8 cellular contexts compared by ENCODE assay signal in genomic region chr11:72641900-72642814, GRCh38. TPM values are rescaled to one million over a fixed set of nuclear protein-coding genes. Genes with fewer than 3 reads are reported as not detected.
DNase-seq lines count a peak whose midpoint lies in the region; ATAC-seq and TF ChIP-seq lines count a peak whose summit lies in the region.

No MANE protein-coding gene starts in this region.

- no peak for TF ChIP-seq CTCF in AG10803 (conservative IDR thresholded peaks at IDR 0.05; ENCODE audit: low read length)
- no peak for TF ChIP-seq CTCF in esophagus muscularis mucosa (IDR thresholded peaks at IDR 0.05)

- H3K9me3 ChIP-seq in esophagus muscularis mucosa: no peaks in the 10 kb centered on the region

- ATAC-seq in natural killer cell treated with Interleukin-12 subunit alpha and Interleukin-12 subunit beta and Interleukin-15 and Interleukin-18, amount 100 ng/mL, for 72 hours: peak; percentile 58 to 80

- peak overlapping the region; percentile 70 for H3K4me3 Mint-ChIP-seq in natural killer cell treated with Interleukin-12 subunit alpha and Interleukin-12 subunit beta and Interleukin-15 and Interleukin-18, amount 100 ng/mL, for 72 hours

- intact Hi-C loops in esophagus muscularis mucosa (cut with DNase I): loop anchor here (2.0 kb wide), 1 partner anchor 43 kb away; no protein-coding TSS in a partner anchor

- H3K27ac ChIP-seq in esophagus muscularis mucosa (replicated peaks in 1 of 4): peak overlapping the region; percentile 65 to 72 (median 71)

- no peaks in the 10 kb centered on the region for H3K9me3 Mint-ChIP-seq in natural killer cell treated with Interleukin-12 subunit alpha and Interleukin-12 subunit beta and Interleukin-15 and Interleukin-18, amount 100 ng/mL, for 72 hours

- no peaks in the 10 kb centered on the region for H3K4me1 Mint-ChIP-seq in natural killer cell treated with Interleukin-12 subunit alpha and Interleukin-12 subunit beta and Interleukin-15 and Interleukin-18, amount 100 ng/mL, for 72 hours (ENCODE audit: low read depth in 2 of 2)

- H3K4me3 ChIP-seq in AG10803 (ENCODE audit: low read length): peak overlapping the region; percentile 51
- peak overlapping the region; percentile 64 to 71 (median 68) for H3K4me3 ChIP-seq in esophagus muscularis mucosa

- TF ChIP-seq EP300 in esophagus muscularis mucosa (IDR thresholded peaks at IDR 0.05): no peak

- no peaks in the 10 kb centered on the region for H3K36me3 Mint-ChIP-seq in natural killer cell treated with Interleukin-12 subunit alpha and Interleukin-12 subunit beta and Interleukin-15 and Interleukin-18, amount 100 ng/mL, for 72 hours

- H3K27me3 ChIP-seq in esophagus muscularis mucosa: no peaks in the 10 kb centered on the region

- peaks cover 29 to 54% (median 44%) of the 10 kb centered on the region in 4 donors for H3K4me1 ChIP-seq in esophagus muscularis mucosa

- TF ChIP-seq POLR2A in esophagus muscularis mucosa (IDR thresholded peaks at IDR 0.05; ENCODE audit: low read depth): no peak

- no peak overlapping the region for H3K27ac Mint-ChIP-seq in natural killer cell treated with Interleukin-12 subunit alpha and Interleukin-12 subunit beta and Interleukin-15 and Interleukin-18, amount 100 ng/mL, for 72 hours

- peak; percentile 3 for DNase-seq in AG10803 (ENCODE audit: low read depth)
- peak; percentile 18 for DNase-seq in HCEC 1CT
- peak; percentile 38 for DNase-seq in activated CD4-positive, CD25-positive, alpha-beta regulatory T cell treated with anti-CD3 and anti-CD28 coated beads, Interleukin-2, amount 50 U/mL, for 72 hours
- no peak for DNase-seq in esophagus muscularis mucosa (ENCODE audit: extremely low spot score)
- no peak for DNase-seq in natural killer cell treated with Interleukin-12 subunit alpha and Interleukin-12 subunit beta and Interleukin-15 and Interleukin-18, amount 100 ng/mL, for 72 hours (ENCODE audit: low spot score)
- DNase-seq in SIG-M5 treated with dmso at 0.1 percent for 504 hours (lab: John Stamatoyannopoulos, UW; ENCODE audit: unreplicated experiment): no peak
- DNase-seq in T-helper 9 cell: no peak
- DNase-seq in cortex of kidney (lab: John Stamatoyannopoulos, UW): no peak

- H3K36me3 ChIP-seq in esophagus muscularis mucosa: no peaks in the 10 kb centered on the region

- H3K27me3 Mint-ChIP-seq in natural killer cell treated with Interleukin-12 subunit alpha and Interleukin-12 subunit beta and Interleukin-15 and Interleukin-18, amount 100 ng/mL, for 72 hours: peaks cover 9 to 14% of the 10 kb centered on the region in 2 donors

- WGBS in esophagus muscularis mucosa: 1% methylated on average over 14 of the region's 87 CpGs

RNA-seq across cellular contexts. Expression of gene PDE2A, which starts 32.1 kb away (rescaled TPM):
- 10 to 100 TPM; 40.6 to 68.8 (median 47.6) TPM for total RNA-seq in esophagus muscularis mucosa
- 1 to 10 TPM; 2.5 to 7.7 TPM for total RNA-seq in natural killer cell treated with Interleukin-12 subunit alpha and Interleukin-12 subunit beta and Interleukin-15 and Interleukin-18, amount 100 ng/mL, for 72 hours

Comparison
In these comparisons a context has a peak if more than half of its experiments do, and no peak if none do; other contexts are left out.
1. DNase-seq: peak in AG10803 (single experiment), HCEC 1CT (single experiment) and activated CD4-positive, CD25-positive, alpha-beta regulatory T cell treated with anti-CD3 and anti-CD28 coated beads, Interleukin-2, amount 50 U/mL, for 72 hours (single experiment); none in esophagus muscularis mucosa (single experiment), natural killer cell treated with Interleukin-12 subunit alpha and Interleukin-12 subunit beta and Interleukin-15 and Interleukin-18, amount 100 ng/mL, for 72 hours (single experiment), SIG-M5 treated with dmso at 0.1 percent for 504 hours (single experiment), T-helper 9 cell (single experiment) and cortex of kidney (single experiment).
2. RNA of gene PDE2A, which starts 32.1 kb away (total RNA-seq): 40.6 to 68.8 TPM in esophagus muscularis mucosa; 2.5 to 7.7 TPM in natural killer cell treated with Interleukin-12 subunit alpha and Interleukin-12 subunit beta and Interleukin-15 and Interleukin-18, amount 100 ng/mL, for 72 hours; every median in the first group is over 4 times any median in the second.